ENCODE assay signal across 20 cellular contexts in genomic region chr9:133050781-133051180, GRCh38. TPM values are rescaled to one million over a fixed set of nuclear protein-coding genes. Genes with fewer than 3 reads are reported as not detected.
DNase-seq lines count a peak whose midpoint lies in the region.
"Had no signal": no experiment of that assay in that cellular context is flagged by ENCODE, and none has a peak within 500 bp of the region (broad histone marks: within the 10 kb centered on the region; RNA-seq: fewer than 3 reads in every experiment).

No MANE protein-coding gene starts in this region.

- in situ Hi-C loops in ACHN (cut with HindIII; ENCODE audit: low pct_ligation_motif_present, low pct_unique_long_range_greater_than_20kb, low sequenced_read_pairs) = no loop called here

- no peak overlapping the region for H2BK120ac ChIP-seq in mesenchymal stem cell (ENCODE audit: low read depth, low read length)

- H3K4me3 ChIP-seq in mesenchymal stem cell (ENCODE audit: insufficient read depth in 1 of 2, low read depth in 1 of 2, low read length in 2 of 2) (no peak overlapping the region), MG63 (no peak overlapping the region)
- H3K4me3 ChIP-seq: BLaER1, breast epithelium, sigmoid colon had no signal

- H3K27me3 Mint-ChIP-seq in activated CD4-positive, alpha-beta T cell treated with anti-CD3 and anti-CD28 coated beads, Interleukin-2, amount 10 ng/mL, durations not matched to agents 24 days and 14 days = no peaks in the 10 kb centered on the region
- H3K27me3 Mint-ChIP-seq: activated CD8-positive, alpha-beta T cell treated with anti-CD3 and anti-CD28 coated beads for 36 hours; activated naive CD8-positive, alpha-beta T cell; T-cell had no signal

- WGBS in mesenchymal stem cell = 96% methylated on average over 10 of the region's 10 CpGs

- H3K14ac ChIP-seq in mesenchymal stem cell (ENCODE audit: low read length in 2 of 2) = no peak overlapping the region

- H4K91ac ChIP-seq in mesenchymal stem cell (ENCODE audit: low read length) = no peak overlapping the region

- no peaks in the 10 kb centered on the region for H3K27me3 ChIP-seq in mesenchymal stem cell (ENCODE audit: control insufficient read depth in 1 of 2, insufficient read depth in 1 of 2, low read length in 2 of 2)
- H3K27me3 ChIP-seq in MG63 = no peaks in the 10 kb centered on the region
- H3K27me3 ChIP-seq: BLaER1, breast epithelium, sigmoid colon had no signal

- no peak overlapping the region for H3K18ac ChIP-seq in mesenchymal stem cell (ENCODE audit: low read depth in 1 of 2, low read length in 2 of 2)

- intact Hi-C loops in activated CD4-positive, alpha-beta T cell treated with anti-CD3 and anti-CD28 coated beads, Interleukin-2, amount 10 ng/mL, durations not matched to agents 24 days and 14 days (cut with micrococcal nuclease) = no loop called here

- peaks cover 13% of the 10 kb centered on the region for H3K79me1 ChIP-seq in mesenchymal stem cell (replicated peaks; ENCODE audit: low read length, poor library complexity, severe bottlenecking)

- peaks cover 48% of the 10 kb centered on the region for H3K36me3 Mint-ChIP-seq in activated CD4-positive, alpha-beta T cell treated with anti-CD3 and anti-CD28 coated beads, Interleukin-2, amount 10 ng/mL, durations not matched to agents 24 days and 14 days (ENCODE audit: low read depth)

- H4K8ac ChIP-seq in mesenchymal stem cell (ENCODE audit: low read length) = no peak overlapping the region

- H3K4me1 ChIP-seq in mesenchymal stem cell (ENCODE audit: control insufficient read depth, insufficient read depth, low read depth, low read length) = peaks cover 53% of the 10 kb centered on the region
- H3K4me1 ChIP-seq: breast epithelium, sigmoid colon had no signal

- peak overlapping the region; percentile 86 for H3K27ac ChIP-seq in mesenchymal stem cell (ENCODE audit: low read length, poor library complexity, severe bottlenecking)
- H3K27ac ChIP-seq: BLaER1, breast epithelium, sigmoid colon had no signal

- no peak overlapping the region for H3K9ac ChIP-seq in mesenchymal stem cell (ENCODE audit: low read length)
- H3K9ac ChIP-seq: BLaER1 had no signal

- H3K9me3 ChIP-seq in mesenchymal stem cell (ENCODE audit: control insufficient read depth, low read length) = no peaks in the 10 kb centered on the region
- no peaks in the 10 kb centered on the region for H3K9me3 ChIP-seq in MG63
- H3K9me3 ChIP-seq: BLaER1, breast epithelium, sigmoid colon had no signal

- H3K36me3 ChIP-seq in mesenchymal stem cell (ENCODE audit: control insufficient read depth in 1 of 2, insufficient read depth in 2 of 2, low read depth in 1 of 2, low read length in 2 of 2) (peaks cover 61 to 77% of the 10 kb centered on the region in 2 experiments), MG63 (peaks cover 13% of the 10 kb centered on the region)

- no peak overlapping the region for H3K23ac ChIP-seq in mesenchymal stem cell (ENCODE audit: low read length in 2 of 2)

- no peak overlapping the region for H2BK15ac ChIP-seq in mesenchymal stem cell (ENCODE audit: low read depth, poor library complexity, severe bottlenecking)

- H2AFZ ChIP-seq in mesenchymal stem cell (ENCODE audit: low read depth, low read length) = no peak overlapping the region

- H3K27ac Mint-ChIP-seq in activated CD4-positive, alpha-beta T cell treated with anti-CD3 and anti-CD28 coated beads, Interleukin-2, amount 10 ng/mL, durations not matched to agents 24 days and 14 days = peak overlapping the region; percentile 12
- H3K27ac Mint-ChIP-seq: activated CD8-positive, alpha-beta T cell treated with anti-CD3 and anti-CD28 coated beads for 36 hours; activated naive CD8-positive, alpha-beta T cell; T-cell had no signal

- DNase-seq in activated CD4-positive, alpha-beta T cell treated with anti-CD3 and anti-CD28 coated beads, Interleukin-2, amount 10 ng/mL, durations not matched to agents 24 days and 14 days = no peak
- DNase-seq in activated CD4-positive, alpha-beta T cell treated with anti-CD3 and anti-CD28 coated beads for 1 hour = no peak
- DNase-seq in amniotic epithelial cell (ENCODE audit: low read depth) (peak; percentile 12), mesenchymal stem cell (no peak), MG63 (no peak), ACHN (no peak), mucosa of gallbladder (ENCODE audit: low spot score) (no peak)
- no peak for DNase-seq in activated CD4-positive, CD25-positive, alpha-beta regulatory T cell (lab: John Stamatoyannopoulos, UW)
- DNase-seq: 8988T; activated CD8-positive, alpha-beta T cell treated with anti-CD3 and anti-CD28 coated beads for 36 hours; activated T-cell treated with anti-CD3 and anti-CD28 coated beads, Interleukin-2, amount 50 U/mL, for 48 hours; glutamatergic neuron; NCI-H146; NCI-H446 treated with DMSO at 0.1 percent for 48 hours; sigmoid colon; stimulated activated CD4-positive, alpha-beta T cell treated with anti-CD3 and anti-CD28 coated beads, Interleukin-2, amount 100 ng/mL, for 48 hours; T-cell had no signal

- H2BK5ac ChIP-seq in mesenchymal stem cell (ENCODE audit: low read depth, low read length, poor library complexity, severe bottlenecking) = peak overlapping the region; percentile 75

- no peak overlapping the region for H3K4ac ChIP-seq in mesenchymal stem cell (ENCODE audit: low read depth in 1 of 2, low read length in 2 of 2)

- H3K4me2 ChIP-seq in mesenchymal stem cell (ENCODE audit: low read length, poor library complexity, severe bottlenecking) = no peak overlapping the region
- H3K4me2 ChIP-seq: BLaER1 had no signal

- H2BK12ac ChIP-seq in mesenchymal stem cell (ENCODE audit: low read length in 2 of 2) = no peak overlapping the region

- H3K4me1 Mint-ChIP-seq in activated CD4-positive, alpha-beta T cell treated with anti-CD3 and anti-CD28 coated beads, Interleukin-2, amount 10 ng/mL, durations not matched to agents 24 days and 14 days = peaks cover under 1% of the 10 kb centered on the region

- H3K4me3 Mint-ChIP-seq in activated CD4-positive, alpha-beta T cell treated with anti-CD3 and anti-CD28 coated beads, Interleukin-2, amount 10 ng/mL, durations not matched to agents 24 days and 14 days = no peak overlapping the region
- H3K4me3 Mint-ChIP-seq: activated CD8-positive, alpha-beta T cell treated with anti-CD3 and anti-CD28 coated beads for 36 hours; activated naive CD8-positive, alpha-beta T cell; T-cell had no signal

- H3K9me3 Mint-ChIP-seq in activated CD4-positive, alpha-beta T cell treated with anti-CD3 and anti-CD28 coated beads, Interleukin-2, amount 10 ng/mL, durations not matched to agents 24 days and 14 days = no peaks in the 10 kb centered on the region
- H3K9me3 Mint-ChIP-seq: activated CD8-positive, alpha-beta T cell treated with anti-CD3 and anti-CD28 coated beads for 36 hours; T-cell had no signal

- peak overlapping the region; percentile 84 for H2AK5ac ChIP-seq in mesenchymal stem cell (ENCODE audit: low read length, severe bottlenecking)

RNA-seq across cellular contexts. Expression of gene CEL, which starts 11.0 kb away (rescaled TPM):
- 1.8 and 2.0 TPM in 2 replicates for total RNA-seq in activated CD4-positive, alpha-beta T cell treated with anti-CD3 and anti-CD28 coated beads, Interleukin-2, amount 10 ng/mL, durations not matched to agents 24 days and 14 days
- 0.57 TPM for polyA plus RNA-seq in mesenchymal stem cell (2013, experiment 1 of 2)
- 0.55 TPM for polyA plus RNA-seq in mesenchymal stem cell (2013, experiment 2 of 2)
- 1.0 TPM in 1 of 2 replicates, not detected in the other for total RNA-seq in MG63 (2014; rRNA removed; shearing (Covaris generic); ENCODE audit: low replicate concordance)
- total RNA-seq in mucosa of gallbladder = 11.9 TPM

RNA-seq across cellular contexts. Expression of gene GTF3C5, which starts 20.0 kb away (rescaled TPM):
- 85.4 and 92.3 TPM in 2 replicates for total RNA-seq in activated CD4-positive, alpha-beta T cell treated with anti-CD3 and anti-CD28 coated beads, Interleukin-2, amount 10 ng/mL, durations not matched to agents 24 days and 14 days
- 31.5 TPM for polyA plus RNA-seq in mesenchymal stem cell (2013, experiment 1 of 2)
- polyA plus RNA-seq in mesenchymal stem cell (2013, experiment 2 of 2) = 30.0 TPM
- total RNA-seq in MG63 (2014; rRNA removed; shearing (Covaris generic); ENCODE audit: low replicate concordance) = 40.1 and 58.0 TPM in 2 replicates
- 58.8 TPM for total RNA-seq in mucosa of gallbladder
